1 cellular context compared by ENCODE assay signal in the genomic region with DNA sequence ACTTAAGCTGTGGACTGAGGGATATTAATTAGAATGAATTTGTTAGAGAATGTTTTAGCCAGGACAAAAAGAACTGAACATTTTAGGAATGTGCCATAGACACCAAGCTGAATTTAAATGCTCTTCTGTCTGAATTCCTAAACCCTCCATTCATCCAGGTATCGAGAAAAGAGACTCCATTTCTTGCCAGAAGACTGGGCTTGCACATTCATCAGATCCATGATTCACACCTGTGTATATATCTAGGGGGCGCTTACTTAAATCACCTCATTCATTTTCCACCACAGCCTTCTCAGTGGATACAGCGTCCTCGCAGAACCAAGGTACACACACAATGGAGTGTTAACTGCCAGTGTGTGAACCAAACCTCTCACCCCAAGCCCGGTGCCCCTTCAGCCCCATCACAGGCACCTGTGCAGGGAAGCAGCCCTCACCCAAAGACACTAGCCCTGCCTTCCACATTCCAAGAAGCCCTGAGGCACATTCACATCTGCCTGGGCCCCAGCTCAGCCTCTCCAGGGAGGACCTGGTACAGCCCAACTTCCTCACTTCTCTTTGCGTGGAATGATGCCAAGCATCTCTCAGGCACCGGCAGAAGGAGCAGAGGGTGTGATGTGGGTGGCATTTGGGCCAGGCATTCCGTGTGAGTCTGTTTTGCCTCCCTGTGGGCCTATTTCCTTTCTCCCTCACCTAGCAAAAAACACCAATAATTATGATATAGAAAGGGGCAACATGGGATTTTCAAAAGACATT.
TF ChIP-seq lines count a peak whose summit lies in the region.

No MANE protein-coding gene starts in this region.

TF ChIP-seq in IMR-90, 13 proteins besides CTCF, POLR2A, EP300 and RAD21 (continued from another document):
- TF ChIP-seq, protein P1, sequence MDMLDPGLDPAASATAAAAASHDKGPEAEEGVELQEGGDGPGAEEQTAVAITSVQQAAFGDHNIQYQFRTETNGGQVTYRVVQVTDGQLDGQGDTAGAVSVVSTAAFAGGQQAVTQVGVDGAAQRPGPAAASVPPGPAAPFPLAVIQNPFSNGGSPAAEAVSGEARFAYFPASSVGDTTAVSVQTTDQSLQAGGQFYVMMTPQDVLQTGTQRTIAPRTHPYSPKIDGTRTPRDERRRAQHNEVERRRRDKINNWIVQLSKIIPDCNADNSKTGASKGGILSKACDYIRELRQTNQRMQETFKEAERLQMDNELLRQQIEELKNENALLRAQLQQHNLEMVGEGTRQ (IDR thresholded peaks at IDR 0.05; ENCODE audit: low read depth, low read length), result no peak
- no peak for TF ChIP-seq CEBPB (IDR thresholded peaks at IDR 0.05; ENCODE audit: low read depth, low read length)
- no peak for TF ChIP-seq NFE2L2 (IDR thresholded peaks at IDR 0.05; ENCODE audit: low read depth, low read length)
- no peak for TF ChIP-seq MXI1 (IDR thresholded peaks at IDR 0.05; ENCODE audit: borderline replicate concordance, low read depth, low read length)
- no peak for TF ChIP-seq MAFK (IDR thresholded peaks at IDR 0.05; ENCODE audit: low read depth, low read length)
- no peak for TF ChIP-seq CHD1 (IDR thresholded peaks at IDR 0.05; ENCODE audit: low read depth, low read length)
